ENCODE assay signal across 8 cellular contexts in genomic region chr1:227733751-227734545, GRCh38. TPM values are rescaled to one million over a fixed set of nuclear protein-coding genes. Genes with fewer than 3 reads are reported as not detected.
DNase-seq lines count a peak whose midpoint lies in the region; ATAC-seq and TF ChIP-seq lines count a peak whose summit lies in the region.

No MANE protein-coding gene starts in this region.

- TF ChIP-seq POLR2A in esophagus squamous epithelium (IDR thresholded peaks at IDR 0.05), result no peak

- DNase-seq in RWPE2 (ENCODE audit: low spot score) (no peak), esophagus squamous epithelium (lab: John Stamatoyannopoulos, UW) (no peak), Ammon's horn (ENCODE audit: low spot score) (no peak), T1000 (lab: John Stamatoyannopoulos, UW) (no peak), SHP77 (lab: John Stamatoyannopoulos, UW) (no peak)
- no peak for DNase-seq in effector CD8-positive, alpha-beta T cell (lab: John Stamatoyannopoulos, UW)

- H3K27ac ChIP-seq in DOHH2 (ENCODE audit: low read depth, low read length) (no peak overlapping the region), RWPE2 (ENCODE audit: poor library complexity, severe bottlenecking) (peak overlapping the region; percentile 26), esophagus squamous epithelium (peak overlapping the region in 3 of 4 donors; percentile 86 to 93 (median 92)), parathyroid adenoma (no peak overlapping the region)

- H4K20me1 ChIP-seq in DOHH2 (ENCODE audit: control insufficient read depth, insufficient read depth, low read depth, low read length), result peaks cover 9% of the 10 kb centered on the region; the same call in 1 of the 2 replicates

- TF ChIP-seq CTCF in DOHH2 (IDR thresholded peaks at IDR 0.05; ENCODE audit: low read depth, low read length, poor library complexity, severe bottlenecking), result no peak
- no peak for TF ChIP-seq CTCF in RWPE2 (IDR thresholded peaks at IDR 0.05; ENCODE audit: poor library complexity, severe bottlenecking)
- TF ChIP-seq CTCF in esophagus squamous epithelium (IDR thresholded peaks at IDR 0.05), result no peak
- no peak for TF ChIP-seq CTCF in parathyroid adenoma (IDR thresholded peaks at IDR 0.05)

- peaks cover 39% of the 10 kb centered on the region for H3K36me3 ChIP-seq in DOHH2 (ENCODE audit: control insufficient read depth, low read length)
- no peaks in the 10 kb centered on the region for H3K36me3 ChIP-seq in RWPE2 (ENCODE audit: low read depth)
- peaks cover 0 to 23% (median 12%) of the 10 kb centered on the region in 3 donors for H3K36me3 ChIP-seq in esophagus squamous epithelium
- H3K36me3 ChIP-seq in parathyroid adenoma (ENCODE audit: control insufficient read depth, insufficient read depth, low read length), result no peaks in the 10 kb centered on the region

- H3K9me3 ChIP-seq in DOHH2 (ENCODE audit: control insufficient read depth, insufficient read depth, low read length) (no peaks in the 10 kb centered on the region), RWPE2 (ENCODE audit: severe bottlenecking) (no peaks in the 10 kb centered on the region), esophagus squamous epithelium (no peaks in the 10 kb centered on the region), parathyroid adenoma (ENCODE audit: control insufficient read depth, low read length) (no peaks in the 10 kb centered on the region)

- H2AFZ ChIP-seq in parathyroid adenoma, result no peak overlapping the region

- H3K79me2 ChIP-seq in DOHH2 (ENCODE audit: control insufficient read depth, low read length) (peaks cover 61% of the 10 kb centered on the region), parathyroid adenoma (peaks cover 17% of the 10 kb centered on the region)

- intact Hi-C loops in esophagus squamous epithelium (cut with DNase I), result no loop called here

- H3K9ac ChIP-seq in parathyroid adenoma, result no peak overlapping the region

- H3K27me3 ChIP-seq in DOHH2 (ENCODE audit: control insufficient read depth, low read length) (no peaks in the 10 kb centered on the region), RWPE2 (ENCODE audit: insufficient read depth, poor library complexity, severe bottlenecking) (no peaks in the 10 kb centered on the region), esophagus squamous epithelium (no peaks in the 10 kb centered on the region), parathyroid adenoma (ENCODE audit: control insufficient read depth, insufficient read depth, low read length) (no peaks in the 10 kb centered on the region)

- ATAC-seq in RWPE2 (ENCODE audit: low read depth), result no peak

- H3K4me1 ChIP-seq in DOHH2 (ENCODE audit: control insufficient read depth, low read length) (peaks cover 16% of the 10 kb centered on the region), RWPE2 (ENCODE audit: insufficient read depth, poor library complexity, severe bottlenecking) (no peaks in the 10 kb centered on the region), esophagus squamous epithelium (peaks cover 25 to 61% (median 37%) of the 10 kb centered on the region in 3 donors), parathyroid adenoma (peaks cover 13% of the 10 kb centered on the region)

- 26 to 30% methylated on average over 4 to 10 of the region's 24 CpGs for WGBS in esophagus squamous epithelium, 2 donors

- peak overlapping the region; percentile 96 for H3K4me2 ChIP-seq in DOHH2 (ENCODE audit: low read length)
- H3K4me2 ChIP-seq in parathyroid adenoma (ENCODE audit: low read length), result peak overlapping the region; percentile 78

- H3F3A ChIP-seq in DOHH2 (ENCODE audit: control insufficient read depth, insufficient read depth), result peaks cover 3% of the 10 kb centered on the region

- H3K4me3 ChIP-seq in DOHH2 (ENCODE audit: low read length), result peak overlapping the region; percentile 98
- peak overlapping the region; percentile 50 for H3K4me3 ChIP-seq in RWPE2 (ENCODE audit: severe bottlenecking)
- H3K4me3 ChIP-seq in esophagus squamous epithelium, result peak overlapping the region; percentile 88 to 97 (median 94)
- H3K4me3 ChIP-seq in parathyroid adenoma (ENCODE audit: low read depth, low read length), result peak overlapping the region; percentile 76

- H3K9me2 ChIP-seq in DOHH2 (replicated peaks; ENCODE audit: control insufficient read depth, low read length), result no peaks in the 10 kb centered on the region

RNA-seq across cellular contexts. Expression of gene JMJD4, which starts 1.2 kb away (rescaled TPM):
- total RNA-seq in esophagus squamous epithelium, result 10 to 100 TPM; 13.4 to 20.0 (median 16.7) TPM

RNA-seq across cellular contexts. Expression of gene SNAP47, which starts 1.3 kb away (rescaled TPM):
- 10 to 100 TPM; 11.3 to 28.5 (median 20.2) TPM for total RNA-seq in esophagus squamous epithelium

Comparison
In these comparisons a context has a peak if more than half of its experiments do, and no peak if none do; other contexts are left out.
1. H3K27ac ChIP-seq: peak in RWPE2 (single experiment) and esophagus squamous epithelium (3 of 4); none in DOHH2 (single experiment) and parathyroid adenoma (single experiment).
2. Peak in every context shown above with its lines, with median percentiles within 50 percentile points of each other: H3K4me3 ChIP-seq.